ENCODE assay signal across 8 cellular contexts in genomic region chr1:183634429-183635065, GRCh38. TPM values are rescaled to one million over a fixed set of nuclear protein-coding genes. Genes with fewer than 3 reads are reported as not detected.
DNase-seq lines count a peak whose midpoint lies in the region; ATAC-seq, FAIRE-seq and TF ChIP-seq lines count a peak whose summit lies in the region.

No MANE protein-coding gene starts in this region.

- peak overlapping the region; percentile 100 for H3K4me3 Mint-ChIP-seq in T-helper 17 cell
- H3K4me3 Mint-ChIP-seq in glutamatergic neuron (ENCODE audit: unreplicated experiment), result peak overlapping the region; percentile 98
- peak overlapping the region; percentile 99 for H3K4me3 Mint-ChIP-seq in stimulated activated memory B cell treated with anti-CD40 and anti-IgM and Interleukin-4, amounts not matched to agents 10 μg/mL and 1 μg/mL and 100 μg/mL, for 72 hours

- H3K9me3 Mint-ChIP-seq in glutamatergic neuron (ENCODE audit: unreplicated experiment), result peaks cover 6% of the 10 kb centered on the region
- no peaks in the 10 kb centered on the region for H3K9me3 Mint-ChIP-seq in stimulated activated memory B cell treated with anti-CD40 and anti-IgM and Interleukin-4, amounts not matched to agents 10 μg/mL and 1 μg/mL and 100 μg/mL, for 72 hours

- ATAC-seq in T-helper 17 cell, result no peak
- ATAC-seq in stimulated activated memory B cell treated with anti-CD40 and anti-IgM and Interleukin-4, amounts not matched to agents 10 μg/mL and 1 μg/mL and 100 μg/mL, for 72 hours, result no peak

- H3K4me1 Mint-ChIP-seq in T-helper 17 cell, result peaks cover 36% of the 10 kb centered on the region
- H3K4me1 Mint-ChIP-seq in glutamatergic neuron (ENCODE audit: low read depth, unreplicated experiment), result peaks cover 25% of the 10 kb centered on the region
- H3K4me1 Mint-ChIP-seq in stimulated activated memory B cell treated with anti-CD40 and anti-IgM and Interleukin-4, amounts not matched to agents 10 μg/mL and 1 μg/mL and 100 μg/mL, for 72 hours, result peaks cover 25% of the 10 kb centered on the region

- intact Hi-C loops in posterior vena cava (cut with DNase I), result no loop called here

- H3K36me3 Mint-ChIP-seq in T-helper 17 cell (ENCODE audit: low read depth) (peaks cover 9% of the 10 kb centered on the region), glutamatergic neuron (ENCODE audit: unreplicated experiment) (no peaks in the 10 kb centered on the region)
- peaks cover 8% of the 10 kb centered on the region for H3K36me3 Mint-ChIP-seq in stimulated activated memory B cell treated with anti-CD40 and anti-IgM and Interleukin-4, amounts not matched to agents 10 μg/mL and 1 μg/mL and 100 μg/mL, for 72 hours

- DNase-seq in DMS 273 (lab: John Stamatoyannopoulos, UW; ENCODE audit: unreplicated experiment), result peak; percentile 26
- no peak for DNase-seq in DMS 273 treated with DMSO at 0.1 percent for 48 hours (lab: John Stamatoyannopoulos, UW)
- DNase-seq in T-helper 17 cell, result no peak
- no peak for DNase-seq in glutamatergic neuron
- DNase-seq in posterior vena cava (ENCODE audit: low spot score), result no peak
- DNase-seq in stimulated activated CD4-positive, alpha-beta T cell treated with anti-CD3 and anti-CD28 coated beads, Interleukin-4, amount 100 ng/mL, for 4 hours, result no peak
- no peak for DNase-seq in urothelium cell line (ENCODE audit: low spot score)

- H3K9me3 ChIP-seq in T-helper 17 cell (ENCODE audit: control insufficient read depth, low read length, poor library complexity, severe bottlenecking), result no peaks in the 10 kb centered on the region

- TF ChIP-seq CTCF in glutamatergic neuron (IDR thresholded peaks at IDR 0.05; ENCODE audit: partially characterized antibody, unreplicated experiment), result no peak

- H3K27me3 Mint-ChIP-seq in T-helper 17 cell (no peaks in the 10 kb centered on the region), glutamatergic neuron (ENCODE audit: unreplicated experiment) (peaks cover 2% of the 10 kb centered on the region)
- H3K27me3 Mint-ChIP-seq in stimulated activated memory B cell treated with anti-CD40 and anti-IgM and Interleukin-4, amounts not matched to agents 10 μg/mL and 1 μg/mL and 100 μg/mL, for 72 hours, result no peaks in the 10 kb centered on the region

- no peak for FAIRE-seq in urothelium cell line (lab: Jason Lieb, UNC)

- H3K27ac Mint-ChIP-seq in T-helper 17 cell (peak overlapping the region; percentile 98), glutamatergic neuron (ENCODE audit: unreplicated experiment) (peak overlapping the region; percentile 82)
- peak overlapping the region; percentile 92 for H3K27ac Mint-ChIP-seq in stimulated activated memory B cell treated with anti-CD40 and anti-IgM and Interleukin-4, amounts not matched to agents 10 μg/mL and 1 μg/mL and 100 μg/mL, for 72 hours

RNA-seq across cellular contexts. Expression of gene ARPC5, which starts 1.0 kb away (rescaled TPM):
- total RNA-seq in T-helper 17 cell, result 10 to 100 TPM; 62.1 to 69.4 TPM
- 92.0 TPM for total RNA-seq in glutamatergic neuron (ENCODE audit: unreplicated experiment)
- total RNA-seq in posterior vena cava, result 100 to 1,000 TPM; 118 TPM

RNA-seq across cellular contexts. Expression of gene APOBEC4, which starts 18.6 kb away (rescaled TPM):
- not detected for total RNA-seq in T-helper 17 cell
- not detected for total RNA-seq in glutamatergic neuron (ENCODE audit: unreplicated experiment)
- not detected for total RNA-seq in posterior vena cava

RNA-seq across cellular contexts. Expression of gene NCF2, which starts 44.3 kb away (rescaled TPM):
- total RNA-seq in T-helper 17 cell (10 to 100 TPM in 1 of 2 donors, 1 to 10 TPM in 1; 2.7 to 14.7 TPM), glutamatergic neuron (ENCODE audit: unreplicated experiment) (not detected), posterior vena cava (10 to 100 TPM; 12.8 to 26.2 TPM)
